Comparison of ENCODE assay signal across 8 cellular contexts in genomic region chr5:113090336-113091106, GRCh38.
DNase-seq lines count a peak whose midpoint lies in the region; ATAC-seq and TF ChIP-seq lines count a peak whose summit lies in the region.

No MANE protein-coding gene starts in this region.

- no peaks in the 10 kb centered on the region for H3K36me3 Mint-ChIP-seq in activated CD8-positive, alpha-beta T cell treated with anti-CD3 and anti-CD28 coated beads, Interleukin-2, amount 10 ng/mL, durations not matched to agents 7 days and 5 days (ENCODE audit: low read depth)

- POLR2A ChIA-PET in activated CD8-positive, alpha-beta T cell treated with anti-CD3 and anti-CD28 coated beads, Interleukin-2, amount 10 ng/mL, durations not matched to agents 7 days and 5 days (lab: Charles Lee) = no interaction called here

- H3K9me3 Mint-ChIP-seq in activated CD8-positive, alpha-beta T cell treated with anti-CD3 and anti-CD28 coated beads, Interleukin-2, amount 10 ng/mL, durations not matched to agents 7 days and 5 days (ENCODE audit: insufficient read depth) = no peaks in the 10 kb centered on the region
- H3K9me3 Mint-ChIP-seq in stimulated activated naive CD8-positive, alpha-beta T cell treated with anti-CD3 and anti-CD28 coated beads, Interleukin-15, amount 100 ng/mL, for 72 hours = no peaks in the 10 kb centered on the region

- TF ChIP-seq CTCF in right atrium auricular region (IDR thresholded peaks at IDR 0.05) = no peak

- H3K27ac ChIP-seq in right atrium auricular region = peak overlapping the region; percentile 41 to 65

- no peak overlapping the region for H3K4me3 Mint-ChIP-seq in activated CD8-positive, alpha-beta T cell treated with anti-CD3 and anti-CD28 coated beads, Interleukin-2, amount 10 ng/mL, durations not matched to agents 7 days and 5 days
- H3K4me3 Mint-ChIP-seq in stimulated activated naive CD8-positive, alpha-beta T cell treated with anti-CD3 and anti-CD28 coated beads, Interleukin-15, amount 100 ng/mL, for 72 hours = no peak overlapping the region

- peak; percentile 53 for ATAC-seq in activated CD8-positive, alpha-beta T cell treated with anti-CD3 and anti-CD28 coated beads, Interleukin-2, amount 10 ng/mL, durations not matched to agents 7 days and 5 days
- peak; percentile 88 for ATAC-seq in stimulated activated naive CD8-positive, alpha-beta T cell treated with anti-CD3 and anti-CD28 coated beads, Interleukin-15, amount 100 ng/mL, for 72 hours
- no peak for ATAC-seq in GM21526 (IDR thresholded peaks at IDR 0.05; ENCODE audit: low FRiP score, unreplicated experiment)

- H3K27me3 Mint-ChIP-seq in activated CD8-positive, alpha-beta T cell treated with anti-CD3 and anti-CD28 coated beads, Interleukin-2, amount 10 ng/mL, durations not matched to agents 7 days and 5 days (ENCODE audit: low read depth) = peaks cover 3% of the 10 kb centered on the region
- H3K27me3 Mint-ChIP-seq in stimulated activated naive CD8-positive, alpha-beta T cell treated with anti-CD3 and anti-CD28 coated beads, Interleukin-15, amount 100 ng/mL, for 72 hours = no peaks in the 10 kb centered on the region

- peaks cover 0 to 78% of the 10 kb centered on the region in 2 donors for H3K4me1 ChIP-seq in right atrium auricular region

- H3K4me3 ChIP-seq in right atrium auricular region = no peak overlapping the region

- H3K4me1 Mint-ChIP-seq in activated CD8-positive, alpha-beta T cell treated with anti-CD3 and anti-CD28 coated beads, Interleukin-2, amount 10 ng/mL, durations not matched to agents 7 days and 5 days (ENCODE audit: low read depth) = peaks cover 2% of the 10 kb centered on the region
- peaks cover 19% of the 10 kb centered on the region for H3K4me1 Mint-ChIP-seq in stimulated activated naive CD8-positive, alpha-beta T cell treated with anti-CD3 and anti-CD28 coated beads, Interleukin-15, amount 100 ng/mL, for 72 hours

- no peaks in the 10 kb centered on the region for H3K36me3 ChIP-seq in right atrium auricular region

- H3K27me3 ChIP-seq in right atrium auricular region = no peaks in the 10 kb centered on the region

- no peaks in the 10 kb centered on the region for H3K9me3 ChIP-seq in right atrium auricular region

- CTCF ChIA-PET in activated CD8-positive, alpha-beta T cell treated with anti-CD3 and anti-CD28 coated beads, Interleukin-2, amount 10 ng/mL, durations not matched to agents 7 days and 5 days (lab: Charles Lee) = interaction anchor here (0.9 to 1.9 kb wide), 3 partner anchors 9 to 203 kb away, joined by 4 to 7 read pairs (median 4); no protein-coding TSS in a partner anchor

- no peak overlapping the region for H3K27ac Mint-ChIP-seq in activated CD8-positive, alpha-beta T cell treated with anti-CD3 and anti-CD28 coated beads, Interleukin-2, amount 10 ng/mL, durations not matched to agents 7 days and 5 days
- H3K27ac Mint-ChIP-seq in stimulated activated naive CD8-positive, alpha-beta T cell treated with anti-CD3 and anti-CD28 coated beads, Interleukin-15, amount 100 ng/mL, for 72 hours = peak overlapping the region in 1 of 2 donors; percentile 67

- peak; percentile 28 for DNase-seq in activated T-cell treated with anti-CD3 and anti-CD28 coated beads, Interleukin-2, amount 50 U/mL, for 1 hour
- no peak for DNase-seq in activated T-cell treated with anti-CD3 and anti-CD28 coated beads for 4 hours
- DNase-seq in activated CD8-positive, alpha-beta T cell treated with anti-CD3 and anti-CD28 coated beads, Interleukin-2, amount 10 ng/mL, durations not matched to agents 7 days and 5 days = no peak
- no peak for DNase-seq in right atrium auricular region (ENCODE audit: low spot score)
- peak; percentile 12 to 40 for DNase-seq in stimulated activated naive CD8-positive, alpha-beta T cell treated with anti-CD3 and anti-CD28 coated beads, Interleukin-15, amount 100 ng/mL, for 72 hours
- DNase-seq in ecto neural progenitor cell (ENCODE audit: low spot score) = no peak
- DNase-seq in NCI-H1930 (lab: John Stamatoyannopoulos, UW) = no peak

Comparison
In these comparisons a context has a peak if more than half of its experiments do, and no peak if none do; other contexts are left out.
1. DNase-seq: peak in activated T-cell treated with anti-CD3 and anti-CD28 coated beads, Interleukin-2, amount 50 U/mL, for 1 hour (single experiment) and stimulated activated naive CD8-positive, alpha-beta T cell treated with anti-CD3 and anti-CD28 coated beads, Interleukin-15, amount 100 ng/mL, for 72 hours (2 of 2); none in activated T-cell treated with anti-CD3 and anti-CD28 coated beads for 4 hours (single experiment), activated CD8-positive, alpha-beta T cell treated with anti-CD3 and anti-CD28 coated beads, Interleukin-2, amount 10 ng/mL, durations not matched to agents 7 days and 5 days (single experiment), right atrium auricular region (single experiment), ecto neural progenitor cell (single experiment) and NCI-H1930 (0 of 2).